Comparison of ENCODE assay signal across 18 cellular contexts in genomic region chr11:9069256-9069655, GRCh38. TPM values are rescaled to one million over a fixed set of nuclear protein-coding genes. Genes with fewer than 3 reads are reported as not detected.
DNase-seq lines count a peak whose midpoint lies in the region; ATAC-seq and TF ChIP-seq lines count a peak whose summit lies in the region.
"Had no signal": no experiment of that assay in that cellular context is flagged by ENCODE, and none has a peak within 500 bp of the region (broad histone marks: within the 10 kb centered on the region; RNA-seq: fewer than 3 reads in every experiment).

No MANE protein-coding gene starts in this region.

- no peaks in the 10 kb centered on the region; the same call in 2 of the 3 replicates for H3K9me3 Mint-ChIP-seq in GM23338
- H3K9me3 Mint-ChIP-seq in WTC11, result no peaks in the 10 kb centered on the region
- H3K9me3 Mint-ChIP-seq: CD4-positive, alpha-beta memory T cell had no signal

- no peak for TF ChIP-seq EP300 in ovary (IDR thresholded peaks at IDR 0.05)

- no peak overlapping the region for H3K4ac ChIP-seq in neuronal stem cell (ENCODE audit: low read length)

- H4K20me1 ChIP-seq in GM23338 (replicated peaks; ENCODE audit: insufficient read depth), result no peaks in the 10 kb centered on the region
- H4K20me1 ChIP-seq: BLaER1 had no signal

- POLR2A ChIA-PET in WTC11 (lab: Charles Lee), result no interaction called here

- no peaks in the 10 kb centered on the region for H3F3A ChIP-seq in GM23338 (replicated peaks; ENCODE audit: low read depth)

- H3K9me2 ChIP-seq in GM23338 (ENCODE audit: insufficient read depth), result no peaks in the 10 kb centered on the region

- H3K27ac ChIP-seq in GM23338 (ENCODE audit: low read depth) (no peak overlapping the region), neuronal stem cell (replicated peaks; ENCODE audit: low read length) (no peak overlapping the region), ovary (no peak overlapping the region)
- H3K27ac ChIP-seq: BLaER1 had no signal

- H3K79me1 ChIP-seq in neuronal stem cell (ENCODE audit: low read depth, low read length), result no peaks in the 10 kb centered on the region

- peak overlapping the region; percentile 33 for H2BK12ac ChIP-seq in neuronal stem cell (ENCODE audit: low read length)

- H3K4me3 ChIP-seq in BE2C (ENCODE audit: low read depth, low read length) (no peak overlapping the region), GM23338 (no peak overlapping the region), neuronal stem cell (ENCODE audit: low read length in 2 of 2) (no peak overlapping the region), ovary (no peak overlapping the region)
- H3K4me3 ChIP-seq: BLaER1 had no signal

- no peak overlapping the region for H2BK5ac ChIP-seq in neuronal stem cell (ENCODE audit: low read length)

- TF ChIP-seq POLR2A in ovary (IDR thresholded peaks at IDR 0.05), result no peak

- no peaks in the 10 kb centered on the region for H3K36me3 ChIP-seq in BE2C
- H3K36me3 ChIP-seq in GM23338 (ENCODE audit: insufficient read depth), result no peaks in the 10 kb centered on the region
- H3K36me3 ChIP-seq in neuronal stem cell (replicated peaks in 1 of 2; ENCODE audit: control insufficient read depth in 2 of 2, insufficient read depth in 2 of 2, low read length in 2 of 2), result no peaks in the 10 kb centered on the region
- no peaks in the 10 kb centered on the region for H3K36me3 ChIP-seq in ovary
- H3K36me3 ChIP-seq: BLaER1 had no signal

- no peak overlapping the region for H3K23ac ChIP-seq in neuronal stem cell (ENCODE audit: low read depth, low read length, poor library complexity)

- no peak overlapping the region for H4K8ac ChIP-seq in neuronal stem cell (ENCODE audit: low read depth, low read length)

- H2AFZ ChIP-seq in GM23338 (no peak overlapping the region), neuronal stem cell (ENCODE audit: low read length) (no peak overlapping the region)

- H3K27me3 ChIP-seq in BE2C (no peaks in the 10 kb centered on the region), GM23338 (ENCODE audit: insufficient read depth) (no peaks in the 10 kb centered on the region), neuronal stem cell (ENCODE audit: control insufficient read depth in 3 of 3, insufficient read depth in 3 of 3, low read depth in 1 of 3, low read length in 3 of 3) (peaks cover 0 to 1% (median 0%) of the 10 kb centered on the region in 3 experiments), ovary (no peaks in the 10 kb centered on the region)
- H3K27me3 ChIP-seq: BLaER1 had no signal

- no CpG with 5 or more reads among the region's 8 CpGs for WGBS in neuronal stem cell (ENCODE audit: extremely low coverage in 2 of 2, insufficient read length in 2 of 2, insufficient replicate concordance in 1 of 2), 2 donors
- 90 to 91% (median 90%) methylated on average over 8 of the region's 8 CpGs for WGBS in ovary, 3 donors

- peak overlapping the region; percentile 65 for H2AK5ac ChIP-seq in neuronal stem cell (ENCODE audit: low read depth, low read length)

- no peaks in the 10 kb centered on the region for H3K79me2 ChIP-seq in GM23338 (replicated peaks; ENCODE audit: insufficient read depth)

- H4K91ac ChIP-seq in neuronal stem cell (ENCODE audit: low read depth, low read length, poor library complexity), result no peak overlapping the region

- H2BK15ac ChIP-seq in neuronal stem cell (ENCODE audit: low read length), result no peak overlapping the region

- H3K4me1 Mint-ChIP-seq in GM23338 (peaks cover 25% of the 10 kb centered on the region; the same call in 2 of the 3 replicates), WTC11 (peaks cover 23% of the 10 kb centered on the region)
- H3K4me1 Mint-ChIP-seq: CD4-positive, alpha-beta memory T cell had no signal

- ATAC-seq in GM23338, result peak; percentile 35
- peak; percentile 20 for ATAC-seq in WTC11
- ATAC-seq in HG03521 (IDR thresholded peaks at IDR 0.05; ENCODE audit: unreplicated experiment), result no peak
- ATAC-seq: HCT116 had no signal

- CTCF ChIA-PET in WTC11 (lab: Charles Lee), result interaction anchor here (0.8 to 2.4 kb wide), 7 partner anchors 26 to 162 kb away, joined by 3 to 10 read pairs (median 4); no protein-coding TSS in a partner anchor

- TF ChIP-seq CTCF in BE2C (IDR thresholded peaks at IDR 0.05; ENCODE audit: low read depth, low read length), result no peak
- TF ChIP-seq CTCF in GM23338 (conservative IDR thresholded peaks at IDR 0.05; ENCODE audit: low read depth in 2 of 2), result 0 out of 4 replicates have a peak, but pooled peaks of 1 of the 2 experiments have one; percentile 29
- no peak for TF ChIP-seq CTCF in WTC11 (IDR thresholded peaks at IDR 0.05)
- no peak for TF ChIP-seq CTCF in ovary (IDR thresholded peaks at IDR 0.05)

- H3K36me3 Mint-ChIP-seq in GM23338 (ENCODE audit: low read depth), result no peaks in the 10 kb centered on the region
- H3K36me3 Mint-ChIP-seq in WTC11, result no peaks in the 10 kb centered on the region
- H3K36me3 Mint-ChIP-seq: CD14-positive monocyte; CD4-positive, alpha-beta memory T cell had no signal

- H3K4me2 ChIP-seq in GM23338 (no peak overlapping the region), neuronal stem cell (ENCODE audit: insufficient read depth, low read length, poor library complexity, severe bottlenecking) (no peak overlapping the region)
- H3K4me2 ChIP-seq: BLaER1 had no signal

- H3K27me3 Mint-ChIP-seq in GM23338 (ENCODE audit: insufficient read depth, low read depth, poor library complexity) (peaks cover 1% of the 10 kb centered on the region), WTC11 (ENCODE audit: low read depth) (no peaks in the 10 kb centered on the region; the same call in 1 of the 2 replicates)

- H3K4me1 ChIP-seq in BE2C, result peaks cover 7% of the 10 kb centered on the region
- no peaks in the 10 kb centered on the region for H3K4me1 ChIP-seq in GM23338 (ENCODE audit: insufficient read depth)
- peaks cover 14 to 20% of the 10 kb centered on the region in 2 donors for H3K4me1 ChIP-seq in neuronal stem cell (ENCODE audit: control insufficient read depth in 2 of 2, insufficient read depth in 1 of 2, low read depth in 1 of 2, low read length in 2 of 2)
- no peaks in the 10 kb centered on the region for H3K4me1 ChIP-seq in ovary (ENCODE audit: insufficient read depth)
- H3K4me1 ChIP-seq: BLaER1 had no signal

- intact Hi-C loops in ovary (cut with DNase I), result no loop called here
- intact Hi-C loops in head of caudate nucleus (cut with DNase I), result no loop called here

- H3K9ac ChIP-seq in neuronal stem cell (ENCODE audit: low read depth, low read length, poor library complexity), result no peak overlapping the region
- H3K9ac ChIP-seq: BLaER1 had no signal

- H3K9me3 ChIP-seq in BE2C (no peaks in the 10 kb centered on the region), neuronal stem cell (replicated peaks in 1 of 2; ENCODE audit: control insufficient read depth in 2 of 2, insufficient read depth in 1 of 2, low read depth in 1 of 2, low read length in 2 of 2) (no peaks in the 10 kb centered on the region), ovary (no peaks in the 10 kb centered on the region)
- H3K9me3 ChIP-seq: BLaER1 had no signal

- no peak overlapping the region for H3K4me3 Mint-ChIP-seq in GM23338
- H3K4me3 Mint-ChIP-seq in WTC11, result no peak overlapping the region
- H3K4me3 Mint-ChIP-seq: CD14-positive monocyte; CD4-positive, alpha-beta memory T cell had no signal

- H3K14ac ChIP-seq in neuronal stem cell (ENCODE audit: low read length), result no peak overlapping the region

- H2BK120ac ChIP-seq in neuronal stem cell (ENCODE audit: low read depth, low read length), result no peak overlapping the region

- H3K18ac ChIP-seq in neuronal stem cell (ENCODE audit: low read length), result peak overlapping the region; percentile 60

- no peak overlapping the region for H3K27ac Mint-ChIP-seq in GM23338
- H3K27ac Mint-ChIP-seq in WTC11, result no peak overlapping the region
- H3K27ac Mint-ChIP-seq: CD4-positive, alpha-beta memory T cell had no signal

- peak; percentile 47 for DNase-seq in BE2C
- DNase-seq in GM23338 (ENCODE audit: low spot score), result no peak
- no peak for DNase-seq in WTC11 (ENCODE audit: low spot score)
- no peak for DNase-seq in neuronal stem cell (ENCODE audit: low spot score)
- DNase-seq in DMS 273 (lab: John Stamatoyannopoulos, UW; ENCODE audit: unreplicated experiment), result no peak
- DNase-seq in ovary, result no peak
- DNase-seq in head of caudate nucleus, result no peak
- DNase-seq: AML-193; CD4-positive, alpha-beta memory T cell; DMS79 treated with DMSO at 0.1 percent for 48 hours; GF-D8; GOT3; H7 had no signal

TF ChIP-seq in GM23338, 12 proteins besides CTCF, POLR2A, EP300 and RAD21 (continues in another document):
- TF ChIP-seq EZH2phosphoT487 (IDR thresholded peaks at IDR 0.05; ENCODE audit: unreplicated experiment) (no peak), JUNB (IDR thresholded peaks at IDR 0.05; ENCODE audit: unreplicated experiment) (no peak)
- TF ChIP-seq, protein P1, sequence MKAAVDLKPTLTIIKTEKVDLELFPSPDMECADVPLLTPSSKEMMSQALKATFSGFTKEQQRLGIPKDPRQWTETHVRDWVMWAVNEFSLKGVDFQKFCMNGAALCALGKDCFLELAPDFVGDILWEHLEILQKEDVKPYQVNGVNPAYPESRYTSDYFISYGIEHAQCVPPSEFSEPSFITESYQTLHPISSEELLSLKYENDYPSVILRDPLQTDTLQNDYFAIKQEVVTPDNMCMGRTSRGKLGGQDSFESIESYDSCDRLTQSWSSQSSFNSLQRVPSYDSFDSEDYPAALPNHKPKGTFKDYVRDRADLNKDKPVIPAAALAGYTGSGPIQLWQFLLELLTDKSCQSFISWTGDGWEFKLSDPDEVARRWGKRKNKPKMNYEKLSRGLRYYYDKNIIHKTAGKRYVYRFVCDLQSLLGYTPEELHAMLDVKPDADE (IDR thresholded peaks at IDR 0.05), result no peak

TF ChIP-seq in WTC11, 78 proteins besides CTCF, POLR2A, EP300 and RAD21 (continues in another document):
- TF ChIP-seq ZMAT4 (CRISPR knock-in tag; IDR thresholded peaks at IDR 0.05) (no peak), NR1H2 (CRISPR knock-in tag; IDR thresholded peaks at IDR 0.05) (no peak), EMX1 (CRISPR knock-in tag; IDR thresholded peaks at IDR 0.05) (no peak), ZNF219 (CRISPR knock-in tag; IDR thresholded peaks at IDR 0.05; ENCODE audit: borderline replicate concordance) (no peak), CBFB (CRISPR knock-in tag; IDR thresholded peaks at IDR 0.05; ENCODE audit: low read depth) (no peak), ZNF396 (CRISPR knock-in tag; IDR thresholded peaks at IDR 0.05; ENCODE audit: borderline replicate concordance) (no peak)

RNA-seq across cellular contexts. Expression of gene SCUBE2, which starts 22.1 kb away (rescaled TPM):
- polyA plus RNA-seq in BE2C (2012; ENCODE audit: insufficient read depth, insufficient read length, low read depth), result 0.56 TPM
- 0.63 TPM in 1 of 2 replicates, not detected in the other for total RNA-seq in GM23338 (2014; rRNA removed; shearing (Covaris generic))
- 0.47 and 1.2 TPM in 2 replicates for polyA plus RNA-seq in GM23338 (2016; fragmentation: Nextera tagmentation; extraction: Ambion mirVana)
- total RNA-seq in WTC11 (2021), result 0.64 to 1.9 TPM (median 1.2 TPM) in 3 replicates
- 5.7 TPM for polyA plus RNA-seq in neuronal stem cell (2013, experiment 1 of 2)
- polyA plus RNA-seq in neuronal stem cell (2013, experiment 2 of 2), result 6.0 TPM
- 1 to 10 TPM in 3 of 7 donors, under 1 TPM in 4; 0.12 to 3.7 (median 1.00) TPM for total RNA-seq in ovary
- polyA plus RNA-seq in ovary, result 1 to 10 TPM in 1 of 2 donors, under 1 TPM in 1; 0.84 to 8.2 TPM
- total RNA-seq: HT-29 had no signal
- polyA plus RNA-seq: CD4-positive, alpha-beta memory T cell had no signal
